ENCODE assay signal across 17 cellular contexts in the genomic region with DNA sequence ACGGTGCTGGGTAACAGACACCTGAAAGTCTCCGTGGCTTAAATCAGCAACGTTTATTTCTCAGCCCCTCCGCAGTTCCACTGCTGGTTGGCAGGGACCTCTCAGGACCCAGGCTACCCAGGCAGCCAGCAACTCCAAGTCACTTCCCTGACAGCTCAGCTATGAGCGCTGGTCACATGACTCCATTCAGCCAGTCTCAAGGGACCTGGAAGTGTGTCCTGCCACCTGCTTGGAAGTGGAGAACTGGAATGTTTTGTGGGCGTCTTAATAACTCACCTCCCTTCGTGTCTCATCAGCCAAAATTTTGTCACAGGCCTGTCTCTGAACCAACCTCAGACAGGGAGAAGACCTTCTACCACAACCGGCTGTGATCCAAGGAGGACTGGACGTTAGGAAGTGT.
DNase-seq lines count a peak whose midpoint lies in the region; ATAC-seq lines count a peak whose summit lies in the region.
"Had no signal": no experiment of that assay in that cellular context is flagged by ENCODE, and none has a peak within 500 bp of the region (broad histone marks: within the 10 kb centered on the region; RNA-seq: fewer than 3 reads in every experiment).

No MANE protein-coding gene starts in this region.

- no peak overlapping the region for H3K4me3 Mint-ChIP-seq in activated T-helper 2 cell treated with anti-CD3 and anti-CD28 coated beads, Interferon-gamma antibody, Interleukin-2, Interleukin-4, amounts not matched to agents 10 μg/mL and 5 μg/mL and 100 μg/mL, durations not matched to agents 14 hours and 24 hours and 36 hours (ENCODE audit: low read depth)
- H3K4me3 Mint-ChIP-seq: B cell; CD8-positive, alpha-beta memory T cell; H9 had no signal

- no peak for ATAC-seq in HG03108 (IDR thresholded peaks at IDR 0.05; ENCODE audit: unreplicated experiment)
- ATAC-seq: GM12878 had no signal

- no peaks in the 10 kb centered on the region for H3K4me1 Mint-ChIP-seq in activated T-helper 2 cell treated with anti-CD3 and anti-CD28 coated beads, Interferon-gamma antibody, Interleukin-2, Interleukin-4, amounts not matched to agents 10 μg/mL and 5 μg/mL and 100 μg/mL, durations not matched to agents 14 hours and 24 hours and 36 hours (ENCODE audit: low read depth)
- H3K4me1 Mint-ChIP-seq: B cell; CD8-positive, alpha-beta memory T cell had no signal

- no peaks in the 10 kb centered on the region for H3K36me3 Mint-ChIP-seq in activated T-helper 2 cell treated with anti-CD3 and anti-CD28 coated beads, Interferon-gamma antibody, Interleukin-2, Interleukin-4, amounts not matched to agents 10 μg/mL and 5 μg/mL and 100 μg/mL, durations not matched to agents 14 hours and 24 hours and 36 hours (ENCODE audit: low read depth)

- intact Hi-C loops in activated T-helper 2 cell treated with anti-CD3 and anti-CD28 coated beads, Interferon-gamma antibody, Interleukin-2, Interleukin-4, amounts not matched to agents 10 μg/mL and 5 μg/mL and 100 μg/mL, durations not matched to agents 14 hours and 24 hours and 36 hours (cut with micrococcal nuclease): no loop called here

- DNase-seq in NCI-H2107 treated with DMSO at 0.1 percent for 48 hours (lab: John Stamatoyannopoulos, UW; ENCODE audit: unreplicated experiment) (peak; percentile 32), NCI-H2107 (lab: John Stamatoyannopoulos, UW) (no peak), NCI-H2171 treated with DMSO at 0.1 percent for 48 hours (lab: John Stamatoyannopoulos, UW) (peak; percentile 41), myocyte (ENCODE audit: low read depth) (peak; percentile 68), cerebellar nuclear complex (lab: John Stamatoyannopoulos, UW) (no peak)
- no peak for DNase-seq in activated T-helper 2 cell treated with anti-CD3 and anti-CD28 coated beads, Interferon-gamma antibody, Interleukin-2, Interleukin-4, amounts not matched to agents 10 μg/mL and 5 μg/mL and 100 μg/mL, durations not matched to agents 14 hours and 24 hours and 36 hours (ENCODE audit: low spot score)
- DNase-seq: CD8-positive, alpha-beta memory T cell; COR-L47; DMS 273 treated with DMSO at 0.1 percent for 48 hours; DMS53; DND-41; EL; H9; KBM-7 had no signal

- no peak overlapping the region for H3K27ac Mint-ChIP-seq in activated T-helper 2 cell treated with anti-CD3 and anti-CD28 coated beads, Interferon-gamma antibody, Interleukin-2, Interleukin-4, amounts not matched to agents 10 μg/mL and 5 μg/mL and 100 μg/mL, durations not matched to agents 14 hours and 24 hours and 36 hours
- H3K27ac Mint-ChIP-seq: B cell had no signal

- H3K9me3 Mint-ChIP-seq in activated T-helper 2 cell treated with anti-CD3 and anti-CD28 coated beads, Interferon-gamma antibody, Interleukin-2, Interleukin-4, amounts not matched to agents 10 μg/mL and 5 μg/mL and 100 μg/mL, durations not matched to agents 14 hours and 24 hours and 36 hours: no peaks in the 10 kb centered on the region
- H3K9me3 Mint-ChIP-seq: CD8-positive, alpha-beta memory T cell; H9 had no signal

- no peaks in the 10 kb centered on the region for H3K27me3 Mint-ChIP-seq in activated T-helper 2 cell treated with anti-CD3 and anti-CD28 coated beads, Interferon-gamma antibody, Interleukin-2, Interleukin-4, amounts not matched to agents 10 μg/mL and 5 μg/mL and 100 μg/mL, durations not matched to agents 14 hours and 24 hours and 36 hours (ENCODE audit: low read depth)
- H3K27me3 Mint-ChIP-seq: B cell; CD8-positive, alpha-beta memory T cell had no signal

Comparison
In these comparisons a context has a peak if more than half of its experiments do, and no peak if none do; other contexts are left out.
1. DNase-seq: peak in NCI-H2107 treated with DMSO at 0.1 percent for 48 hours (single experiment), NCI-H2171 treated with DMSO at 0.1 percent for 48 hours (single experiment) and myocyte (single experiment); none in NCI-H2107 (single experiment), activated T-helper 2 cell treated with anti-CD3 and anti-CD28 coated beads, Interferon-gamma antibody, Interleukin-2, Interleukin-4, amounts not matched to agents 10 μg/mL and 5 μg/mL and 100 μg/mL, durations not matched to agents 14 hours and 24 hours and 36 hours (single experiment) and cerebellar nuclear complex (0 of 2).